12 cellular contexts compared by ENCODE assay signal in the genomic region with DNA sequence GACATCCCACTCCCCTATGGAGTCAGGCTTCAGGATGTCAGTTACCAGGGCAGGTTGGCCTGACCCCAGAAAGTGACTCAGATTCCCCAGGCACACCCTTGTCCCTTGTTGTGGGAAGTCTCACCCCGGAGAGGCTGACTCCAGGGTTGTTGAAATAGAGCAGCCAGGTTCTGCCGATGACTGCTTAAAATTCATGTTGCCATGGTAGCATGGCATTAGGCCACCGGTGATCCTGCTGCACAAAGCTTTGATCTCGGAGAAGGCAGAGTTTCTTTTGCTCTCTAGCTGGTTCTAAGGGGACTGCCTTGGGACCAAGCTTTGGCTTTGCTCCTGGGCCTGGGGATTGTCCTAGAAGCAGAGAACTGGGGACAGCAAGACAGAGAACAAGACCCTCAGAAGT.
DNase-seq lines count a peak whose midpoint lies in the region; ATAC-seq, FAIRE-seq and TF ChIP-seq lines count a peak whose summit lies in the region.
"Had no signal": no experiment of that assay in that cellular context is flagged by ENCODE, and none has a peak within 500 bp of the region (broad histone marks: within the 10 kb centered on the region; RNA-seq: fewer than 3 reads in every experiment).

No MANE protein-coding gene starts in this region.

- BruUV-seq in IMR-90 (replicated peaks; lab: Mats Ljungman, UMichigan), result no TSS peak

- H3K79me1 ChIP-seq in IMR-90 (ENCODE audit: low read depth in 1 of 2, low read length in 2 of 2), result no peaks in the 10 kb centered on the region

- no peak overlapping the region for H3K23ac ChIP-seq in IMR-90 (ENCODE audit: low read depth, low read length)

- no peak overlapping the region for H2BK20ac ChIP-seq in IMR-90 (ENCODE audit: low read depth, low read length)

- in situ Hi-C loops in IMR-90 (cut with MboI; ENCODE audit: low sequenced_read_pairs), result loop anchor here (25.0 kb wide), 1 partner anchor 1418 kb away; no protein-coding TSS in a partner anchor

- H3K4me3 Mint-ChIP-seq in astrocyte (ENCODE audit: unreplicated experiment), result no peak overlapping the region
- H3K4me3 Mint-ChIP-seq: central memory CD8-positive, alpha-beta T cell; T-helper 1 cell treated with Interleukin-12 subunit alpha and Interleukin-12 subunit beta and Interleukin-4 antibody, amounts not matched to agents 30 μg/mL and 1 μg/mL, for 36 hours had no signal

- H3K36me3 ChIP-seq in IMR-90 (ENCODE audit: control insufficient read depth, insufficient read depth, low read length) (no peaks in the 10 kb centered on the region), astrocyte (ENCODE audit: insufficient read depth, low read length) (no peaks in the 10 kb centered on the region)
- H3K36me3 ChIP-seq: transverse colon had no signal

- 0 out of 2 replicates have a peak, but pooled peaks have one; percentile 24 for ATAC-seq in IMR-90 (ENCODE audit: low read depth)
- ATAC-seq in HG03095 (IDR thresholded peaks at IDR 0.05; ENCODE audit: unreplicated experiment), result no peak
- ATAC-seq in HG02610 (IDR thresholded peaks at IDR 0.05; ENCODE audit: unreplicated experiment), result no peak
- ATAC-seq in HG02973 (IDR thresholded peaks at IDR 0.05; ENCODE audit: unreplicated experiment), result no peak

- no peak overlapping the region for H3K4me2 ChIP-seq in IMR-90 (ENCODE audit: low read depth, low read length)
- peak overlapping the region; percentile 80 for H3K4me2 ChIP-seq in astrocyte (ENCODE audit: low read length)

- TF ChIP-seq RAD21 in IMR-90 (IDR thresholded peaks at IDR 0.05; ENCODE audit: low read length), result no peak

- H3K9me3 ChIP-seq in IMR-90 (ENCODE audit: control insufficient read depth, insufficient read depth, low read length) (no peaks in the 10 kb centered on the region), astrocyte (ENCODE audit: insufficient read depth, low read depth, low read length) (no peaks in the 10 kb centered on the region)
- H3K9me3 ChIP-seq: transverse colon had no signal

- H3K9me3 Mint-ChIP-seq in astrocyte (ENCODE audit: unreplicated experiment), result peaks cover 6% of the 10 kb centered on the region
- H3K9me3 Mint-ChIP-seq: central memory CD8-positive, alpha-beta T cell; T-helper 1 cell treated with Interleukin-12 subunit alpha and Interleukin-12 subunit beta and Interleukin-4 antibody, amounts not matched to agents 30 μg/mL and 1 μg/mL, for 36 hours had no signal

- DNase-seq in COLO829 (ENCODE audit: low spot score) (peak; percentile 44), IMR-90 (peak; percentile 24), astrocyte (ENCODE audit: low read depth) (peak; percentile 59), lower leg skin (ENCODE audit: low spot score in 2 of 2) (peak; percentile 25 to 79), SHP77 (lab: John Stamatoyannopoulos, UW) (no peak)
- DNase-seq: transverse colon had no signal

- no peak overlapping the region for H2BK15ac ChIP-seq in IMR-90 (ENCODE audit: low read depth, low read length)

- H3K27me3 ChIP-seq in IMR-90 (ENCODE audit: control insufficient read depth, insufficient read depth, low read length) (peaks cover 24% of the 10 kb centered on the region), astrocyte (ENCODE audit: insufficient read depth, low read length) (no peaks in the 10 kb centered on the region)
- H3K27me3 ChIP-seq: transverse colon had no signal

- WGBS in IMR-90 (ENCODE audit: extremely low coverage in 2 of 2, insufficient read length in 1 of 2), 2 experiments, result 6% methylated on average over 3 of the region's 4 CpGs; no CpG with 5 or more reads in 1 of the 2 experiments
- 8 to 19% methylated on average over 3 to 4 of the region's 4 CpGs for WGBS in lower leg skin, 2 donors

- H3K18ac ChIP-seq in IMR-90 (ENCODE audit: low read depth, low read length), result no peak overlapping the region

- TF ChIP-seq CTCF in IMR-90 (conservative IDR thresholded peaks at IDR 0.05; ENCODE audit: low read depth, low read length) (no peak), astrocyte (IDR thresholded peaks at IDR 0.05; ENCODE audit: insufficient read depth, low read depth, low read length) (no peak), lower leg skin (IDR thresholded peaks at IDR 0.05) (no peak)

- POLR2A ChIA-PET in IMR-90 (lab: Charles Lee; ENCODE audit: unreplicated experiment), result no interaction called here

- no peak overlapping the region for H3K9ac ChIP-seq in IMR-90 (ENCODE audit: low read depth, low read length)
- peak overlapping the region; percentile 23 for H3K9ac ChIP-seq in astrocyte (ENCODE audit: low read length)

- H2BK120ac ChIP-seq in IMR-90 (ENCODE audit: low read depth, low read length), result no peak overlapping the region

- H3K4me3 ChIP-seq in IMR-90 (ENCODE audit: insufficient read depth, low read depth, low read length), result no peak overlapping the region
- peak overlapping the region; percentile 32 for H3K4me3 ChIP-seq in astrocyte (ENCODE audit: insufficient read depth, low read depth, low read length)
- no peak overlapping the region for H3K4me3 ChIP-seq in lower leg skin (ENCODE audit: low read depth, poor library complexity, severe bottlenecking)
- H3K4me3 ChIP-seq: transverse colon had no signal

- CTCF ChIA-PET in IMR-90 (lab: Yijun Ruan, JAX), result no interaction called here

- no peak overlapping the region for H4K5ac ChIP-seq in IMR-90 (ENCODE audit: low read depth, low read length)

- peaks cover 21% of the 10 kb centered on the region for H3K27me3 Mint-ChIP-seq in astrocyte (ENCODE audit: low read depth, unreplicated experiment)

- H3K27ac ChIP-seq in IMR-90 (ENCODE audit: insufficient read depth, low read length) (no peak overlapping the region), astrocyte (ENCODE audit: low read depth, low read length) (no peak overlapping the region)
- H3K27ac ChIP-seq: transverse colon had no signal

- H4K8ac ChIP-seq in IMR-90 (ENCODE audit: low read depth in 2 of 2, low read length in 2 of 2), result no peak overlapping the region

- H4K20me1 ChIP-seq in IMR-90 (ENCODE audit: insufficient read depth, low read length) (no peaks in the 10 kb centered on the region), astrocyte (ENCODE audit: insufficient read depth, low read length) (no peaks in the 10 kb centered on the region)

- H3K14ac ChIP-seq in IMR-90 (replicated peaks; ENCODE audit: low read depth, low read length), result no peak overlapping the region

- TF ChIP-seq POLR2A in IMR-90 (IDR thresholded peaks at IDR 0.05; ENCODE audit: low read depth, low read length), result no peak
- TF ChIP-seq POLR2A in lower leg skin (IDR thresholded peaks at IDR 0.05), result no peak

- H3K4me1 ChIP-seq in IMR-90 (ENCODE audit: control insufficient read depth, insufficient read depth, low read length) (no peaks in the 10 kb centered on the region), astrocyte (ENCODE audit: insufficient read depth, low read length) (peaks cover 10% of the 10 kb centered on the region)
- H3K4me1 ChIP-seq: transverse colon had no signal

- H2AFZ ChIP-seq in IMR-90 (replicated peaks; ENCODE audit: low read length, poor library complexity) (peak overlapping the region; percentile 54), astrocyte (ENCODE audit: low read depth, low read length) (peak overlapping the region; percentile 30)

- no peak overlapping the region for H3K27ac Mint-ChIP-seq in astrocyte (ENCODE audit: unreplicated experiment)
- H3K27ac Mint-ChIP-seq: progenitor cell of endocrine pancreas; T-helper 1 cell treated with Interleukin-12 subunit alpha and Interleukin-12 subunit beta and Interleukin-4 antibody, amounts not matched to agents 30 μg/mL and 1 μg/mL, for 36 hours had no signal

- no peak overlapping the region for H3K4ac ChIP-seq in IMR-90 (ENCODE audit: low read depth, low read length)

- no peak overlapping the region for H2AK9ac ChIP-seq in IMR-90 (replicated peaks; ENCODE audit: low read depth, low read length, poor library complexity)

- H3K79me2 ChIP-seq in astrocyte (ENCODE audit: insufficient read depth, low read length), result no peaks in the 10 kb centered on the region

- peaks cover 7% of the 10 kb centered on the region for H3K4me1 Mint-ChIP-seq in astrocyte (ENCODE audit: low read depth, unreplicated experiment)
- H3K4me1 Mint-ChIP-seq: central memory CD8-positive, alpha-beta T cell had no signal

- H3K36me3 Mint-ChIP-seq in astrocyte (ENCODE audit: low read depth, unreplicated experiment), result no peaks in the 10 kb centered on the region

- H4K91ac ChIP-seq in IMR-90 (ENCODE audit: insufficient read depth, low read depth, low read length), result no peak overlapping the region

- dilution Hi-C loops in IMR-90 (cut with HindIII; ENCODE audit: low sequenced_read_pairs, unreplicated experiment), result no loop called here

- no peak overlapping the region for H2AK5ac ChIP-seq in IMR-90 (ENCODE audit: low read depth, low read length)

- intact Hi-C loops in IMR-90 (cut with micrococcal nuclease) (no loop called here), lower leg skin (cut with DNase I; ENCODE audit: low total_unique reads) (no loop called here)

- no peak overlapping the region for H2BK5ac ChIP-seq in IMR-90 (ENCODE audit: low read depth, low read length, poor library complexity, severe bottlenecking)

- no peak overlapping the region for H3K56ac ChIP-seq in IMR-90 (ENCODE audit: extremely low read depth, insufficient read depth, low read length)

- FAIRE-seq in astrocyte (lab: Jason Lieb, UNC), result peak; percentile 43

- H3K9me1 ChIP-seq in IMR-90 (ENCODE audit: insufficient read depth, low read length), result peaks cover 2% of the 10 kb centered on the region; the same call in 1 of the 2 replicates

TF ChIP-seq in IMR-90, 13 proteins besides CTCF, POLR2A, EP300 and RAD21 (continues in another document):
- TF ChIP-seq BHLHE40 (IDR thresholded peaks at IDR 0.05; ENCODE audit: low read depth, low read length), result no peak
- no peak for TF ChIP-seq SMC3 (IDR thresholded peaks at IDR 0.05; ENCODE audit: low read depth, low read length)
- TF ChIP-seq, protein P1, sequence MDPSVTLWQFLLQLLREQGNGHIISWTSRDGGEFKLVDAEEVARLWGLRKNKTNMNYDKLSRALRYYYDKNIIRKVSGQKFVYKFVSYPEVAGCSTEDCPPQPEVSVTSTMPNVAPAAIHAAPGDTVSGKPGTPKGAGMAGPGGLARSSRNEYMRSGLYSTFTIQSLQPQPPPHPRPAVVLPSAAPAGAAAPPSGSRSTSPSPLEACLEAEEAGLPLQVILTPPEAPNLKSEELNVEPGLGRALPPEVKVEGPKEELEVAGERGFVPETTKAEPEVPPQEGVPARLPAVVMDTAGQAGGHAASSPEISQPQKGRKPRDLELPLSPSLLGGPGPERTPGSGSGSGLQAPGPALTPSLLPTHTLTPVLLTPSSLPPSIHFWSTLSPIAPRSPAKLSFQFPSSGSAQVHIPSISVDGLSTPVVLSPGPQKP (IDR thresholded peaks at IDR 0.05; ENCODE audit: borderline replicate concordance, low read depth, low read length), result no peak
- no peak for TF ChIP-seq RCOR1 (IDR thresholded peaks at IDR 0.05; ENCODE audit: insufficient replicate concordance, low read length)
- no peak for TF ChIP-seq FOS (IDR thresholded peaks at IDR 0.05; ENCODE audit: low read depth, low read length)
- no peak for TF ChIP-seq CHD1 (IDR thresholded peaks at IDR 0.05; ENCODE audit: low read depth, low read length)
- TF ChIP-seq NFE2L2 (IDR thresholded peaks at IDR 0.05; ENCODE audit: low read depth, low read length), result no peak
- TF ChIP-seq MAZ (IDR thresholded peaks at IDR 0.05; ENCODE audit: borderline replicate concordance, low read depth, low read length), result no peak
- no peak for TF ChIP-seq RFX5 (IDR thresholded peaks at IDR 0.05; ENCODE audit: low read depth, low read length)

Comparison
In these comparisons a context has a peak if more than half of its experiments do, and no peak if none do; other contexts are left out.
1. DNase-seq: peak in COLO829 (single experiment), IMR-90 (single experiment), astrocyte (single experiment) and lower leg skin (2 of 2); none in SHP77 (0 of 2).